In the genomic region with DNA sequence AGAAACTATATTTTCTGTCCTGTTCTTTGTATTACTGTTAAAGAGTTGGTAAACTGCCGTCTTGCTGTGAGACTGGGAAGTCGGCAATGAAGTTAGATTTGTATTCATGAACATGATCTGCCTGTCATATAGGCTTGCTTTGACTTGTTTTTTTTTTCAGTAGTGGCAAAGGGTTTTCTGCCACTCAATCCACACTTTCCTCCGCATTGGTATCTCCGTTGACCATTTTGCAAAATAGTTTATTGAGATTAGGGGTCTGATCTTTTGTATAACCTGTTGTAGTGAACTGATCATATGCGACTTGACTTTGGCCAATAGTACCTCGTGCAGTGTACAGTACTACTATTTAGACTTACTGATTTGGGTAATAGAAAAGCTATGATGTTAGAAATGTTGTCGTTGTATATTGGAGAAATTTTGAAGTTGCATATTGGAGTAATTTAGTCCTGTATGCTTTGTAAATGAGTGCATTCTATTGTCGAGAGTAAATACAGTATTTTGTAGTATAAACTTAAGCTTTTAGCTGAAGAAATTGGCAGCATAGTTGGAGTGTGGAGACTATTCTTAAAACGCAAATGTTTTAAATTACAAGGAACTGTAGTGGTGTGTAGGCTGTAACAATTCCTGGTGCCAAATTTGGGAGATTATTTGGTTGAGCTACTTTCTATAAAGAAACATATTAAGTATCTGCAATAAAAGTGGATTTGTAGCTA, we compare ENCODE assay signal across 9 cellular contexts. TPM values are rescaled to one million over a fixed set of nuclear protein-coding genes. Genes with fewer than 3 reads are reported as not detected.
DNase-seq lines count a peak whose midpoint lies in the region; ATAC-seq and TF ChIP-seq lines count a peak whose summit lies in the region.
"Had no signal": no experiment of that assay in that cellular context is flagged by ENCODE, and none has a peak within 500 bp of the region (broad histone marks: within the 10 kb centered on the region; RNA-seq: fewer than 3 reads in every experiment).

No MANE protein-coding gene starts in this region.

- peaks cover 0 to 3% of the 10 kb centered on the region in 2 donors for H3K4me1 ChIP-seq in esophagus (ENCODE audit: control insufficient read depth in 2 of 2, insufficient read depth in 2 of 2, low read length in 1 of 2)
- H3K4me1 ChIP-seq in prostate gland (replicated peaks): peaks cover 3% of the 10 kb centered on the region

- no peak for TF ChIP-seq CTCF in prostate gland (IDR thresholded peaks at IDR 0.05)

- peak overlapping the region in 1 of 2 donors; percentile 49 for H3K27ac ChIP-seq in esophagus (ENCODE audit: low read depth in 2 of 2, low read length in 1 of 2)
- peak overlapping the region; percentile 96 to 99 for H3K27ac ChIP-seq in prostate gland
- no peak overlapping the region for H3K27ac ChIP-seq in caudate nucleus (ENCODE audit: low read depth, low read length)

- DNase-seq in EH (ENCODE audit: low read depth) (peak; percentile 2), NCI-H69 (lab: John Stamatoyannopoulos, UW) (peak; percentile 62), prostate gland (ENCODE audit: low spot score) (no peak), caudate nucleus (lab: John Stamatoyannopoulos, UW) (no peak), NCI-H774 (lab: John Stamatoyannopoulos, UW) (no peak)
- no peak for DNase-seq in activated T-cell treated with anti-CD3 and anti-CD28 coated beads, Interleukin-2, amount 50 U/mL, for 1 hour
- DNase-seq: naive B cell had no signal

- intact Hi-C loops in prostate gland (cut with DNase I): loop anchor here (5.0 to 10.0 kb wide), 4 partner anchors 105 to 225 kb away; partner anchors contain the start of genes HAUS6, PLIN2 and RPS6

- H3K36me3 ChIP-seq in esophagus (ENCODE audit: control insufficient read depth in 2 of 2, insufficient read depth in 2 of 2, low read length in 1 of 2) (no peaks in the 10 kb centered on the region), prostate gland (no peaks in the 10 kb centered on the region)

- no peak for ATAC-seq in GM19397 (IDR thresholded peaks at IDR 0.05; ENCODE audit: unreplicated experiment)

- no peak for TF ChIP-seq POLR2A in prostate gland (IDR thresholded peaks at IDR 0.05)

- peak overlapping the region; percentile 35 to 79 for H3K4me3 ChIP-seq in esophagus (ENCODE audit: low read depth in 1 of 2, low read length in 2 of 2)
- H3K4me3 ChIP-seq in prostate gland: peak overlapping the region; percentile 65 to 99

- H3K9me3 ChIP-seq in esophagus (ENCODE audit: control insufficient read depth in 2 of 2, insufficient read depth in 1 of 2, low read depth in 1 of 2, low read length in 1 of 2): no peaks in the 10 kb centered on the region
- H3K9me3 ChIP-seq in prostate gland: no peaks in the 10 kb centered on the region

- H3K27me3 ChIP-seq in esophagus (ENCODE audit: control insufficient read depth in 1 of 2, insufficient read depth in 2 of 2, low read length in 2 of 2): no peaks in the 10 kb centered on the region
- no peaks in the 10 kb centered on the region for H3K27me3 ChIP-seq in prostate gland (replicated peaks; ENCODE audit: insufficient read depth)

- WGBS in esophagus, 2 donors: 3 to 7% methylated on average over 9 of the region's 9 CpGs
- WGBS in prostate gland: 2% methylated on average over 9 of the region's 9 CpGs

RNA-seq across cellular contexts. Expression of gene DENND4C, which starts 1.8 kb away (rescaled TPM):
- 1 to 10 TPM; 6.8 to 9.1 TPM for polyA plus RNA-seq in esophagus
- 100 to 1,000 TPM in 1 of 2 donors, 10 to 100 TPM in 1; 71.4 to 104 TPM for total RNA-seq in prostate gland

Comparison
In these comparisons a context has a peak if more than half of its experiments do, and no peak if none do; other contexts are left out.
1. DNase-seq: peak in EH (single experiment) and NCI-H69 (single experiment); none in prostate gland (single experiment), activated T-cell treated with anti-CD3 and anti-CD28 coated beads, Interleukin-2, amount 50 U/mL, for 1 hour (single experiment), caudate nucleus (0 of 61) and NCI-H774 (single experiment).